ENCODE assay signal across 10 cellular contexts in the genomic region with DNA sequence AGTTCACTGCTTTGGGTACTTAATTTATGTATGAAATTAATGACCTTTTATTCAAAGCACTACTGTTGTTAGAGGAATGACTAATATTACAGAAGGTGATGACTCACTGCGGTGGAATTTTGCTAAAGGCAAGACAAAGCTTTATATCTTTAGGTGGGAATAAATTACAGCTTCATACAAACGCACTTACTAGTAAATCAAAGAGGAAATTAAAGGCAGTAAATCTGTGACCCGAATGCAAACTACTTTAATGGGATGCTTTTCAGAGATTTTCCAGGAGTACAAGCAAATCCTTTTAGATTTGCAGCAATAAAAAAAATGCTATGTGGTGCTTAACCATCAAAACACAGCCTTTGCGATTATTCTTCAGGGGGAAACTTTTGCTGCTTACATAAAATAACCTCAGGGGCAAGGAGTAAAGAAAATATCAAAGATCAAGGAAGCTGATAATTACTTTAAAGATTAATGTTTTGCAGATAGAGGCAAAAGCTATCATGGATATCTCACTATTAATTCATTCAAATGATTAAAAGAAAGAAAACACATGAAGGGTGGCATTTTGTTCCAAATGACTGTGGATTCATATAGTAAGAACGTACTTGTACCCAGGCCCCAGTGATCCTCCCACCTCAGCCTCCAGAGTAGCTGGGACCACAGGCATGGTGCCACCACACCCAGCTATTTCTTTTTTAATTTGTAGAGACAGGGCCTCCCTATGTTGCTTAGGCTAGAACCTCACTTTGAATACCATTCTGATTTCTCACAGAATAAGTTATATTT.
DNase-seq lines count a peak whose midpoint lies in the region; TF ChIP-seq lines count a peak whose summit lies in the region.
"Had no signal": no experiment of that assay in that cellular context is flagged by ENCODE, and none has a peak within 500 bp of the region (broad histone marks: within the 10 kb centered on the region; RNA-seq: fewer than 3 reads in every experiment).

No MANE protein-coding gene starts in this region.

- WGBS in endodermal cell (ENCODE audit: insufficient coverage in 1 of 2, insufficient read length in 1 of 2), 2 experiments = 81 to 85% methylated on average over 2 to 5 of the region's 5 CpGs

- H3K36me3 Mint-ChIP-seq in endodermal cell (ENCODE audit: low read depth) (peaks cover 33% of the 10 kb centered on the region), neural progenitor cell (peaks cover 23% of the 10 kb centered on the region)
- no peaks in the 10 kb centered on the region for H3K36me3 Mint-ChIP-seq in activated naive CD8-positive, alpha-beta T cell treated with anti-CD3 and anti-CD28 coated beads for 36 hours

- H3K9ac ChIP-seq in endodermal cell (ENCODE audit: extremely low read depth, low read length, poor library complexity, severe bottlenecking) = no peak overlapping the region
- no peak overlapping the region for H3K9ac ChIP-seq in neural progenitor cell

- H3K27ac Mint-ChIP-seq in endodermal cell (peak overlapping the region; percentile 14), neural progenitor cell (peak overlapping the region; percentile 55)
- H3K27ac Mint-ChIP-seq in activated naive CD8-positive, alpha-beta T cell treated with anti-CD3 and anti-CD28 coated beads for 36 hours = no peak overlapping the region

- no peak overlapping the region for H3K4me2 ChIP-seq in neural progenitor cell

- H3K27ac ChIP-seq in endodermal cell (ENCODE audit: low read depth, low read length) (peak overlapping the region; percentile 76), neural progenitor cell (no peak overlapping the region)

- H3K9me3 Mint-ChIP-seq in endodermal cell (no peaks in the 10 kb centered on the region), neural progenitor cell (no peaks in the 10 kb centered on the region)
- H3K9me3 Mint-ChIP-seq in activated naive CD8-positive, alpha-beta T cell treated with anti-CD3 and anti-CD28 coated beads for 36 hours = no peaks in the 10 kb centered on the region

- no peaks in the 10 kb centered on the region for H3K79me2 ChIP-seq in neural progenitor cell (ENCODE audit: low read depth)

- DNase-seq in EH (ENCODE audit: low read depth) = peak; percentile 94
- DNase-seq in NCI-H69 (lab: John Stamatoyannopoulos, UW) = peak; percentile 99
- DNase-seq in endodermal cell = no peak
- DNase-seq in neural progenitor cell (ENCODE audit: low spot score) = no peak
- DNase-seq in activated T-cell treated with anti-CD3 and anti-CD28 coated beads, Interleukin-2, amount 50 U/mL, for 1 hour = no peak
- DNase-seq in GDM1 (lab: John Stamatoyannopoulos, UW) = no peak
- no peak for DNase-seq in germinal center (ENCODE audit: low spot score)
- no peak for DNase-seq in activated naive CD8-positive, alpha-beta T cell treated with anti-CD3 and anti-CD28 coated beads for 36 hours
- DNase-seq: activated CD4-positive, alpha-beta T cell treated with anti-CD3 and anti-CD28 coated beads, Interleukin-2, amount 50 U/mL, for 1 hour; NCI-H2029 treated with DMSO at 0.1 percent for 48 hours had no signal

- H3K4me1 Mint-ChIP-seq in endodermal cell (peaks cover 5% of the 10 kb centered on the region), neural progenitor cell (peaks cover 11% of the 10 kb centered on the region)
- H3K4me1 Mint-ChIP-seq in activated naive CD8-positive, alpha-beta T cell treated with anti-CD3 and anti-CD28 coated beads for 36 hours = peaks cover 2% of the 10 kb centered on the region

- H3F3A ChIP-seq in neural progenitor cell (ENCODE audit: low read depth) = no peaks in the 10 kb centered on the region

- TF ChIP-seq CTCF in endodermal cell (conservative IDR thresholded peaks at IDR 0.05) (no peak), neural progenitor cell (IDR thresholded peaks at IDR 0.05) (no peak)

- H3K4me3 Mint-ChIP-seq in endodermal cell = no peak overlapping the region
- H3K4me3 Mint-ChIP-seq in neural progenitor cell = no peak overlapping the region
- H3K4me3 Mint-ChIP-seq in activated naive CD8-positive, alpha-beta T cell treated with anti-CD3 and anti-CD28 coated beads for 36 hours = no peak overlapping the region

- no peaks in the 10 kb centered on the region for H3K27me3 Mint-ChIP-seq in endodermal cell (ENCODE audit: insufficient read depth)
- H3K27me3 Mint-ChIP-seq in neural progenitor cell (ENCODE audit: insufficient read depth, low read depth) = no peaks in the 10 kb centered on the region
- H3K27me3 Mint-ChIP-seq in activated naive CD8-positive, alpha-beta T cell treated with anti-CD3 and anti-CD28 coated beads for 36 hours = peaks cover 5% of the 10 kb centered on the region

- no peaks in the 10 kb centered on the region for H3K9me3 ChIP-seq in endodermal cell (ENCODE audit: control insufficient read depth, low read length)
- H3K9me3 ChIP-seq in neural progenitor cell (ENCODE audit: low read depth) = no peaks in the 10 kb centered on the region

- H3K4me3 ChIP-seq in endodermal cell (ENCODE audit: low read length) (no peak overlapping the region), neural progenitor cell (no peak overlapping the region)

- H3K27me3 ChIP-seq in endodermal cell (ENCODE audit: control insufficient read depth, insufficient read depth, low read length, poor library complexity, severe bottlenecking) (no peaks in the 10 kb centered on the region), neural progenitor cell (no peaks in the 10 kb centered on the region)

- H2AFZ ChIP-seq in neural progenitor cell (replicated peaks) = no peak overlapping the region

- H3K4me1 ChIP-seq in endodermal cell (ENCODE audit: control insufficient read depth, insufficient read depth, low read length) (no peaks in the 10 kb centered on the region), neural progenitor cell (no peaks in the 10 kb centered on the region)

- H4K20me1 ChIP-seq in neural progenitor cell (ENCODE audit: low read depth) = no peaks in the 10 kb centered on the region

- H3K36me3 ChIP-seq in endodermal cell (ENCODE audit: control insufficient read depth, insufficient read depth, low read length) (peaks cover 22% of the 10 kb centered on the region), neural progenitor cell (no peaks in the 10 kb centered on the region)

Comparison
In these comparisons a context has a peak if more than half of its experiments do, and no peak if none do; other contexts are left out.
1. DNase-seq: peak in EH (single experiment) and NCI-H69 (single experiment); none in endodermal cell (single experiment), neural progenitor cell (single experiment), activated T-cell treated with anti-CD3 and anti-CD28 coated beads, Interleukin-2, amount 50 U/mL, for 1 hour (single experiment), GDM1 (single experiment), germinal center (single experiment) and activated naive CD8-positive, alpha-beta T cell treated with anti-CD3 and anti-CD28 coated beads for 36 hours (single experiment).